ENCODE assay signal across 9 cellular contexts in genomic region chr3:56782900-56783299, GRCh38. TPM values are rescaled to one million over a fixed set of nuclear protein-coding genes. Genes with fewer than 3 reads are reported as not detected.
DNase-seq lines count a peak whose midpoint lies in the region; ATAC-seq and TF ChIP-seq lines count a peak whose summit lies in the region.
"Had no signal": no experiment of that assay in that cellular context is flagged by ENCODE, and none has a peak within 500 bp of the region (broad histone marks: within the 10 kb centered on the region; RNA-seq: fewer than 3 reads in every experiment).

No MANE protein-coding gene starts in this region.

- H3K27ac ChIP-seq in left lung (peak overlapping the region; percentile 80 to 93), suprapubic skin (peak overlapping the region; percentile 75)

- peaks cover 39% of the 10 kb centered on the region for H3K36me3 Mint-ChIP-seq in activated CD4-positive, alpha-beta T cell treated with anti-CD3 and anti-CD28 coated beads, Interleukin-2, amount 10 ng/mL, durations not matched to agents 24 days and 14 days (ENCODE audit: low read depth)
- peaks cover 11 to 32% of the 10 kb centered on the region in 2 donors for H3K36me3 Mint-ChIP-seq in activated naive CD4-positive, alpha-beta T cell treated with anti-CD3 and anti-CD28 coated beads, Interleukin-2, amount 50 U/mL, for 72 hours

- H3K36me3 ChIP-seq in left lung = no peaks in the 10 kb centered on the region
- H3K36me3 ChIP-seq in suprapubic skin = no peaks in the 10 kb centered on the region

- no peaks in the 10 kb centered on the region for H3K27me3 Mint-ChIP-seq in activated CD4-positive, alpha-beta T cell treated with anti-CD3 and anti-CD28 coated beads, Interleukin-2, amount 10 ng/mL, durations not matched to agents 24 days and 14 days

- peaks cover 4% of the 10 kb centered on the region for H3K9me3 Mint-ChIP-seq in activated CD4-positive, alpha-beta T cell treated with anti-CD3 and anti-CD28 coated beads, Interleukin-2, amount 10 ng/mL, durations not matched to agents 24 days and 14 days
- H3K9me3 Mint-ChIP-seq in activated naive CD4-positive, alpha-beta T cell treated with anti-CD3 and anti-CD28 coated beads, Interleukin-2, amount 50 U/mL, for 72 hours = peaks cover 3 to 5% of the 10 kb centered on the region in 2 donors

- ATAC-seq in activated naive CD4-positive, alpha-beta T cell treated with anti-CD3 and anti-CD28 coated beads, Interleukin-2, amount 50 U/mL, for 72 hours = peak in 1 of 2 donors; percentile 22
- ATAC-seq in left lung (no peak), GM21515 (IDR thresholded peaks at IDR 0.05; ENCODE audit: unreplicated experiment) (no peak)

- peaks cover 84% of the 10 kb centered on the region for H3K4me1 Mint-ChIP-seq in activated CD4-positive, alpha-beta T cell treated with anti-CD3 and anti-CD28 coated beads, Interleukin-2, amount 10 ng/mL, durations not matched to agents 24 days and 14 days

- H3K4me1 ChIP-seq in left lung (peaks cover 32 to 97% of the 10 kb centered on the region in 2 donors), suprapubic skin (peaks cover 52% of the 10 kb centered on the region)

- 59% methylated on average over 2 of the region's 2 CpGs for WGBS in suprapubic skin

- H3K4me3 ChIP-seq in left lung (no peak overlapping the region), suprapubic skin (no peak overlapping the region)

- H3K27me3 ChIP-seq in left lung = no peaks in the 10 kb centered on the region
- H3K27me3 ChIP-seq in suprapubic skin = no peaks in the 10 kb centered on the region

- peak overlapping the region; percentile 75 for H3K4me3 Mint-ChIP-seq in activated CD4-positive, alpha-beta T cell treated with anti-CD3 and anti-CD28 coated beads, Interleukin-2, amount 10 ng/mL, durations not matched to agents 24 days and 14 days

- DNase-seq in activated CD4-positive, alpha-beta T cell treated with anti-CD3 and anti-CD28 coated beads, Interleukin-2, amount 10 ng/mL, durations not matched to agents 24 days and 14 days = no peak
- DNase-seq in activated CD4-positive, alpha-beta T cell treated with anti-CD3 and anti-CD28 coated beads, Interleukin-2, amount 50 U/mL, for 1 hour = no peak
- no peak for DNase-seq in activated naive CD4-positive, alpha-beta T cell treated with anti-CD3 and anti-CD28 coated beads, Interleukin-2, amount 50 U/mL, for 72 hours (ENCODE audit: low spot score in 2 of 2)
- DNase-seq in left lung (no peak), suprapubic skin (ENCODE audit: low spot score in 2 of 2) (no peak), islet precursor cell (no peak)
- DNase-seq in stimulated activated CD4-positive, alpha-beta T cell treated with anti-CD3 and anti-CD28 coated beads, Interleukin-4, amount 100 ng/mL, for 1 hour = no peak
- DNase-seq: NCI-H2171 treated with DMSO at 0.1 percent for 48 hours had no signal

- H3K9me3 ChIP-seq in left lung = no peaks in the 10 kb centered on the region
- H3K9me3 ChIP-seq in suprapubic skin = no peaks in the 10 kb centered on the region

- no peak for TF ChIP-seq EP300 in suprapubic skin (IDR thresholded peaks at IDR 0.05)

- peak overlapping the region; percentile 95 for H3K27ac Mint-ChIP-seq in activated CD4-positive, alpha-beta T cell treated with anti-CD3 and anti-CD28 coated beads, Interleukin-2, amount 10 ng/mL, durations not matched to agents 24 days and 14 days
- H3K27ac Mint-ChIP-seq in activated naive CD4-positive, alpha-beta T cell treated with anti-CD3 and anti-CD28 coated beads, Interleukin-2, amount 50 U/mL, for 72 hours = peak overlapping the region; percentile 95 to 98

- TF ChIP-seq CTCF in left lung (IDR thresholded peaks at IDR 0.05) (no peak), suprapubic skin (IDR thresholded peaks at IDR 0.05) (no peak)

- TF ChIP-seq POLR2A in suprapubic skin (IDR thresholded peaks at IDR 0.05) = no peak

- intact Hi-C loops in activated CD4-positive, alpha-beta T cell treated with anti-CD3 and anti-CD28 coated beads, Interleukin-2, amount 10 ng/mL, durations not matched to agents 24 days and 14 days (cut with micrococcal nuclease) = loop anchor here (1.0 to 10.0 kb wide), 5 partner anchors 7 to 442 kb away; partner anchors contain the start of gene APPL1
- intact Hi-C loops in left lung (cut with DNase I) = no loop called here

RNA-seq across cellular contexts. Expression of gene ARHGEF3, which starts 18.8 kb away (rescaled TPM):
- 52.7 and 54.4 TPM in 2 replicates for total RNA-seq in activated CD4-positive, alpha-beta T cell treated with anti-CD3 and anti-CD28 coated beads, Interleukin-2, amount 10 ng/mL, durations not matched to agents 24 days and 14 days
- total RNA-seq in activated naive CD4-positive, alpha-beta T cell treated with anti-CD3 and anti-CD28 coated beads, Interleukin-2, amount 50 U/mL, for 72 hours = 10 to 100 TPM; 35.7 to 54.0 TPM
- total RNA-seq in left lung (10 to 100 TPM; 24.1 to 34.1 TPM), suprapubic skin (10 to 100 TPM; 16.3 to 23.0 (median 19.8) TPM)
